Comparison of ENCODE assay signal across 1 cellular context in the genomic region with DNA sequence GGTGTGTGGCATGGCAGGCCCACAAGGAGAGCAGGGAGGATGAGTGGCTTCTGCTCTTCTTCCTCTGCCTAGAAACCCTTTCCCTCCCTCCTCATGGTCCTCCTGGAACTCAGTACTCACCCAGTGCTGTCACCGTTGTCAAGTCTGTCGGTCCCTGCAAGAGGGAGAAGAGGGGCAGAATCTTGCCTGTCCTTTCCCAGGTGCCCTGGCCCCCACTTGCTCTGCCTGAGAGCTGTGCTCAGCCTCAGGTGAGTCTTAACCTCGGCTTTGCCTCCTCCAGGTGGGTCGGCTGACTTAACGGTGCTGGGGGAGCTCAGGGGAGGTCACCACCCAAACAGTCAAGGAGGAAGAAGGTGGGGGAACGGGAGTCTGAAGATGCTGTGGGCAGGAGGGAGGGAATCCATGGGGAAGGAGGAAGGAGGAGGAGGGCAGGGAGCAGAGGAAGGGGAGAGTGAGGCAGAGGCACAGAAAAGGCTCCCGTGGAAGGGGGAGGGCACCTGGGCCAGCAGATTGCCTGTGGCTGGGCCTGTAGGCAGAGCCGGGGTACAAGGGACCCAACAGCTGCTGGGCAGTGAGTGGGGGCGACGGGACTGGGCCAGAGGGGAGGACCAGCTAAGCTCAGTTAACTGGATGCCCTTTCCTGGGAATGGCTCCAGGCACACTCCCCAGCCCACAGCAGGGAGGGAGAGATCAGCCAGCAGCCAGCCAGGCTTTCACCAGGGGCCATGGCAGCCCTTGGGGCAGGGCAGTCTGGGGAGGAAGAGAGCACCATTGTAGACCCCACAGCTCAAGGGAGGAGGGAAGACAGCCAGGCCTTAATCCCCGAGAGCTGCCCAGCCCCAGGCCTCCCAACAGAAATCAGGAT.
TF ChIP-seq lines count a peak whose summit lies in the region.

No MANE protein-coding gene starts in this region.

TF ChIP-seq in H1, 55 proteins besides CTCF, POLR2A, EP300 and RAD21:
- TF ChIP-seq EZH2 (IDR thresholded peaks at IDR 0.05; ENCODE audit: low read depth, low read length, severe bottlenecking): no peak
- no peak for TF ChIP-seq YY1 (IDR thresholded peaks at IDR 0.05; ENCODE audit: low read depth, low read length)
- no peak for TF ChIP-seq NRF1 (IDR thresholded peaks at IDR 0.05; ENCODE audit: low read depth, low read length)
- no peak for TF ChIP-seq TBP (IDR thresholded peaks at IDR 0.05; ENCODE audit: low read depth, low read length)
- TF ChIP-seq HDAC2 (IDR thresholded peaks at IDR 0.05; ENCODE audit: borderline replicate concordance in 1 of 2, low read depth in 2 of 2, low read length in 2 of 2): no peak
- TF ChIP-seq JUN (IDR thresholded peaks at IDR 0.05; ENCODE audit: low read depth, low read length): no peak
- no peak for TF ChIP-seq HDAC6 (IDR thresholded peaks at IDR 0.05; ENCODE audit: low read depth, low read length)
- TF ChIP-seq SUZ12 (IDR thresholded peaks at IDR 0.05; ENCODE audit: low read length): no peak
- TF ChIP-seq CHD2 (IDR thresholded peaks at IDR 0.05; ENCODE audit: low read length): no peak
- TF ChIP-seq CHD1 (IDR thresholded peaks at IDR 0.05; ENCODE audit: low read depth, low read length): no peak
- TF ChIP-seq BRCA1 (IDR thresholded peaks at IDR 0.05; ENCODE audit: low read depth, low read length): no peak
- TF ChIP-seq RNF2 (IDR thresholded peaks at IDR 0.05; ENCODE audit: borderline replicate concordance, low read depth, low read length, missing control alignments, poor library complexity, severe bottlenecking): no peak
- TF ChIP-seq, protein P1, sequence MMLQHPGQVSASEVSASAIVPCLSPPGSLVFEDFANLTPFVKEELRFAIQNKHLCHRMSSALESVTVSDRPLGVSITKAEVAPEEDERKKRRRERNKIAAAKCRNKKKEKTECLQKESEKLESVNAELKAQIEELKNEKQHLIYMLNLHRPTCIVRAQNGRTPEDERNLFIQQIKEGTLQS (IDR thresholded peaks at IDR 0.05; ENCODE audit: insufficient read depth, low read depth, low read length): no peak
- TF ChIP-seq BCL11A (IDR thresholded peaks at IDR 0.05; ENCODE audit: low read depth in 2 of 2, low read length in 2 of 2): no peak
- no peak for TF ChIP-seq SP1 (IDR thresholded peaks at IDR 0.05; ENCODE audit: low read depth, low read length)
- TF ChIP-seq GTF2F1 (IDR thresholded peaks at IDR 0.05; ENCODE audit: borderline replicate concordance, low read depth, low read length): no peak
- TF ChIP-seq SIRT6 (IDR thresholded peaks at IDR 0.05; ENCODE audit: low read length): no peak
- no peak for TF ChIP-seq CREB1 (IDR thresholded peaks at IDR 0.05)
